ENCODE assay signal across 8 cellular contexts in the genomic region with DNA sequence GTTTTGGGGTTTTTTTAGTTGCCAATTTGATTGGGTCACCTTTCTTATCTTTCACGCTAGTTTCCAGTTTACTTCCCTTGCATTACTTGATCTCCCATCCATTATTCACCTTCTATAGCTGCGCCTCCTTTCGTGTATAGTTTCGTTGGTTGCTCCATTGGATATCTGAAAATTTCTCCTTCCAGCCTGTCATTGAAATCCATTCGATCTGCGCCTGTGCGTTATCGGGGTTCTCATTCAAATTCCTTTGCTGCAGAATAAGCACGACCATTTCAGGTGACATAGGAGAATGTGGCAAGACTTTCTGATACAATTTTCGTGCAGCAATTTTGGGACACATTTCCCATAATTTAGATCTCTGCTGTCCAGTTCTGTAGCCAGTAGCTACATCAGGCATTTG. TPM values are rescaled to one million over a fixed set of nuclear protein-coding genes. Genes with fewer than 3 reads are reported as not detected.
A peak's percentile ranks its signal among the peaks of the same experiment; 100 is the strongest.
DNase-seq lines count a peak whose midpoint lies in the region; ATAC-seq and TF ChIP-seq lines count a peak whose summit lies in the region.

No MANE protein-coding gene starts in this region.

- no peaks in the 10 kb centered on the region for H4K20me1 ChIP-seq in OCI-LY3 (ENCODE audit: insufficient read depth, low read length)

- no peak overlapping the region for H3K14ac ChIP-seq in trophoblast cell (ENCODE audit: low read length)

- no peaks in the 10 kb centered on the region for H3K9me3 ChIP-seq in OCI-LY3 (ENCODE audit: insufficient read depth, low read length)
- H3K9me3 ChIP-seq in trophoblast cell (ENCODE audit: insufficient read depth, low read depth, low read length) = no peaks in the 10 kb centered on the region

- H3K27me3 ChIP-seq in OCI-LY3 (ENCODE audit: low read depth, low read length) (no peaks in the 10 kb centered on the region), trophoblast cell (ENCODE audit: insufficient read depth, low read length) (no peaks in the 10 kb centered on the region)

- H3K4me1 ChIP-seq in OCI-LY3 (ENCODE audit: low read length) = 0 out of 2 replicates have a peak, but pooled peaks cover 3% of the 10 kb centered on the region
- H3K4me1 ChIP-seq in trophoblast cell (ENCODE audit: control insufficient read depth in 1 of 2, insufficient read depth in 2 of 2, low read length in 2 of 2) = peaks cover 0 to 5% of the 10 kb centered on the region in 2 experiments

- H3K4me3 ChIP-seq in GM12865 (ENCODE audit: low read depth, low read length) (peak overlapping the region; percentile 89), OCI-LY3 (ENCODE audit: low read length) (peak overlapping the region; percentile 86), epithelial cell of proximal tubule (ENCODE audit: low read depth, low read length) (peak overlapping the region; percentile 69), trophoblast cell (ENCODE audit: low read depth, low read length) (no peak overlapping the region)

- H2AK5ac ChIP-seq in trophoblast cell (ENCODE audit: low read length) = no peak overlapping the region

- H3K79me2 ChIP-seq in OCI-LY3 (ENCODE audit: low read length) = peaks cover 29% of the 10 kb centered on the region
- peaks cover 7% of the 10 kb centered on the region for H3K79me2 ChIP-seq in trophoblast cell (ENCODE audit: control insufficient read depth, insufficient read depth, low read length, poor library complexity)

- no CpG with 5 or more reads among the region's 10 CpGs for WGBS in trophoblast cell (ENCODE audit: extremely low coverage, insufficient coverage, insufficient read length)

- H4K12ac ChIP-seq in trophoblast cell (ENCODE audit: low read depth, low read length) = no peak overlapping the region

- no peak overlapping the region for H3K18ac ChIP-seq in trophoblast cell (ENCODE audit: low read length)

- no peak for TF ChIP-seq CTCF in GM12865 (IDR thresholded peaks at IDR 0.05; ENCODE audit: insufficient read depth, low read depth, low read length, missing control alignments)
- TF ChIP-seq CTCF in OCI-LY3 (IDR thresholded peaks at IDR 0.05; ENCODE audit: low read depth, low read length) = no peak
- no peak for TF ChIP-seq CTCF in epithelial cell of proximal tubule (conservative IDR thresholded peaks at IDR 0.05; ENCODE audit: low read depth, low read length)

- DNase-seq in GM12865 (ENCODE audit: low read depth) = peak; percentile 5
- DNase-seq in epithelial cell of proximal tubule (ENCODE audit: low read depth) = no peak
- DNase-seq in trophoblast cell = no peak
- no peak for DNase-seq in HCEC 1CT
- DNase-seq in retina = no peak
- no peak for DNase-seq in stimulated activated naive CD4-positive, alpha-beta T cell (lab: John Stamatoyannopoulos, UW)

- H3K4me2 ChIP-seq in OCI-LY3 (ENCODE audit: low read length) (peak overlapping the region; percentile 72), trophoblast cell (ENCODE audit: low read length) (peak overlapping the region; percentile 72)

- H3K27ac ChIP-seq in OCI-LY3 (ENCODE audit: low read length) (no peak overlapping the region), trophoblast cell (ENCODE audit: low read depth, low read length) (no peak overlapping the region)

- no peak overlapping the region for H3K23ac ChIP-seq in trophoblast cell (ENCODE audit: low read length)

- H2BK12ac ChIP-seq in trophoblast cell (ENCODE audit: low read length) = no peak overlapping the region

- H2AFZ ChIP-seq in OCI-LY3 (ENCODE audit: low read depth, low read length) (no peak overlapping the region), trophoblast cell (ENCODE audit: insufficient read depth, low read length, poor library complexity) (no peak overlapping the region)

- peaks cover 7% of the 10 kb centered on the region for H3K79me1 ChIP-seq in trophoblast cell (ENCODE audit: low read length)

- ATAC-seq in esophagus mucosa = no peak

- H2BK120ac ChIP-seq in trophoblast cell (ENCODE audit: insufficient read depth, low read length, poor library complexity) = no peak overlapping the region

- peak overlapping the region; percentile 29 for H4K8ac ChIP-seq in trophoblast cell (ENCODE audit: low read depth, low read length)

- H3K36me3 ChIP-seq in OCI-LY3 (replicated peaks; ENCODE audit: low read depth, low read length) (no peaks in the 10 kb centered on the region), trophoblast cell (ENCODE audit: control insufficient read depth in 1 of 2, insufficient read depth in 2 of 2, low read length in 2 of 2) (peaks cover under 1 to 4% of the 10 kb centered on the region in 2 experiments)

- no peak overlapping the region for H4K91ac ChIP-seq in trophoblast cell (ENCODE audit: low read depth, low read length)

- no peak overlapping the region for H2BK5ac ChIP-seq in trophoblast cell (ENCODE audit: low read depth, low read length, poor library complexity)

- H3K9ac ChIP-seq in OCI-LY3 (ENCODE audit: low read length) (peak overlapping the region; percentile 65; the same call in 1 of the 2 replicates), trophoblast cell (ENCODE audit: low read length) (no peak overlapping the region)

- peak overlapping the region; percentile 24 for H3K4ac ChIP-seq in trophoblast cell (ENCODE audit: low read depth, low read length)

RNA-seq across cellular contexts. Expression of a gene that starts 0.8 kb away (rescaled TPM):
- 15.8 and 38.1 TPM in 2 replicates for total RNA-seq in epithelial cell of proximal tubule
- 18.3 and 19.9 TPM in 2 replicates for polyA plus RNA-seq in trophoblast cell (2013)
- total RNA-seq in esophagus mucosa = 22.7 TPM

RNA-seq across cellular contexts. Expression of a gene that starts 0.9 kb away (rescaled TPM):
- total RNA-seq in epithelial cell of proximal tubule (17.2 and 24.2 TPM in 2 replicates), esophagus mucosa (17.6 TPM)
- polyA plus RNA-seq in trophoblast cell (2013) = 22.0 and 22.3 TPM in 2 replicates
